In genomic region chr3:50288387-50289007, GRCh38 we compare ENCODE assay signal across 24 cellular contexts. TPM values are rescaled to one million over a fixed set of nuclear protein-coding genes. Genes with fewer than 3 reads are reported as not detected.
DNase-seq lines count a peak whose midpoint lies in the region; ATAC-seq, FAIRE-seq and TF ChIP-seq lines count a peak whose summit lies in the region.
"Had no signal": no experiment of that assay in that cellular context is flagged by ENCODE, and none has a peak within 500 bp of the region (broad histone marks: within the 10 kb centered on the region; RNA-seq: fewer than 3 reads in every experiment).

No MANE protein-coding gene starts in this region.

- peak overlapping the region; percentile 98 for H3K4me3 Mint-ChIP-seq in activated naive CD8-positive, alpha-beta T cell
- H3K4me3 Mint-ChIP-seq in activated naive CD8-positive, alpha-beta T cell treated with anti-CD3 and anti-CD28 coated beads, Interleukin-2, amount 50 U/mL, for 24 hours = no peak overlapping the region
- peak overlapping the region in 1 of 4 donors; percentile 68 for H3K4me3 Mint-ChIP-seq in IgD-negative memory B cell
- no peak overlapping the region for H3K4me3 Mint-ChIP-seq in endodermal cell

- H3K36me3 Mint-ChIP-seq in activated naive CD8-positive, alpha-beta T cell = peaks cover 5% of the 10 kb centered on the region
- H3K36me3 Mint-ChIP-seq in activated naive CD8-positive, alpha-beta T cell treated with anti-CD3 and anti-CD28 coated beads, Interleukin-2, amount 50 U/mL, for 24 hours (ENCODE audit: low read depth) = peaks cover 28% of the 10 kb centered on the region
- H3K36me3 Mint-ChIP-seq in IgD-negative memory B cell (peaks cover 4% of the 10 kb centered on the region), endodermal cell (ENCODE audit: low read depth) (peaks cover 30% of the 10 kb centered on the region)

- no peaks in the 10 kb centered on the region for H3K9me3 Mint-ChIP-seq in activated naive CD8-positive, alpha-beta T cell (ENCODE audit: low read depth)
- H3K9me3 Mint-ChIP-seq in activated naive CD8-positive, alpha-beta T cell treated with anti-CD3 and anti-CD28 coated beads, Interleukin-2, amount 50 U/mL, for 24 hours = no peaks in the 10 kb centered on the region
- H3K9me3 Mint-ChIP-seq in IgD-negative memory B cell = no peaks in the 10 kb centered on the region
- H3K9me3 Mint-ChIP-seq in endodermal cell = no peaks in the 10 kb centered on the region
- H3K9me3 Mint-ChIP-seq: CD8-positive, alpha-beta memory T cell had no signal

- 95 to 98% methylated on average over 23 of the region's 23 CpGs for WGBS in endodermal cell (ENCODE audit: insufficient coverage in 1 of 2, insufficient read length in 1 of 2), 2 experiments
- 91 to 93% methylated on average over 23 of the region's 23 CpGs for WGBS in pancreas, 2 donors

- no peaks in the 10 kb centered on the region for H3K27me3 ChIP-seq in endodermal cell (ENCODE audit: control insufficient read depth, insufficient read depth, low read length, poor library complexity, severe bottlenecking)
- H3K27me3 ChIP-seq in pancreas = no peaks in the 10 kb centered on the region
- H3K27me3 ChIP-seq: Peyer's patch, SJSA1 had no signal

- no peak for ATAC-seq in activated naive CD8-positive, alpha-beta T cell treated with anti-CD3 and anti-CD28 coated beads, Interleukin-2, amount 50 U/mL, for 24 hours
- ATAC-seq in pancreas = no peak
- no peak for ATAC-seq in GM19467 (IDR thresholded peaks at IDR 0.05; ENCODE audit: unreplicated experiment)

- H3K27ac Mint-ChIP-seq in activated naive CD8-positive, alpha-beta T cell = no peak overlapping the region
- H3K27ac Mint-ChIP-seq in activated naive CD8-positive, alpha-beta T cell treated with anti-CD3 and anti-CD28 coated beads, Interleukin-2, amount 50 U/mL, for 24 hours = no peak overlapping the region
- H3K27ac Mint-ChIP-seq in IgD-negative memory B cell = peak overlapping the region in 2 of 3 donors; percentile 35 to 42
- no peak overlapping the region for H3K27ac Mint-ChIP-seq in endodermal cell
- H3K27ac Mint-ChIP-seq: CD8-positive, alpha-beta memory T cell had no signal

- H3K4me1 ChIP-seq in endodermal cell (ENCODE audit: control insufficient read depth, insufficient read depth, low read length) (no peaks in the 10 kb centered on the region), pancreas (peaks cover 9 to 13% (median 9%) of the 10 kb centered on the region in 3 donors)

- no peak overlapping the region for H3K9ac ChIP-seq in endodermal cell (ENCODE audit: extremely low read depth, low read length, poor library complexity, severe bottlenecking)

- H3K4me1 Mint-ChIP-seq in activated naive CD8-positive, alpha-beta T cell (ENCODE audit: low read depth) = peaks cover 15% of the 10 kb centered on the region
- H3K4me1 Mint-ChIP-seq in activated naive CD8-positive, alpha-beta T cell treated with anti-CD3 and anti-CD28 coated beads, Interleukin-2, amount 50 U/mL, for 24 hours = peaks cover 17% of the 10 kb centered on the region
- H3K4me1 Mint-ChIP-seq in IgD-negative memory B cell (peaks cover 9 to 14% (median 10%) of the 10 kb centered on the region in 3 donors), endodermal cell (peaks cover 11% of the 10 kb centered on the region)

- intact Hi-C loops in pancreas (cut with DNase I) = no loop called here

- H3K36me3 ChIP-seq in endodermal cell (ENCODE audit: control insufficient read depth, insufficient read depth, low read length) = peaks cover 29% of the 10 kb centered on the region
- peaks cover 0 to 29% (median 18%) of the 10 kb centered on the region in 3 donors for H3K36me3 ChIP-seq in pancreas

- no peak for DNase-seq in activated naive CD8-positive, alpha-beta T cell treated with anti-CD3 and anti-CD28 coated beads, Interleukin-2, amount 50 U/mL, for 24 hours
- DNase-seq in endodermal cell (peak; percentile 33), pancreas (peak in 4 of 6 donors; percentile 25 to 71 (median 42)), inferior parietal cortex (ENCODE audit: extremely low spot score) (no peak)
- DNase-seq: Calu3; CD8-positive, alpha-beta memory T cell; Kasumi-1; NCI-H1694; NCI-H2081; NCI-H2171; NCI-H345; NCI-H524 treated with DMSO at 0.1 percent for 48 hours had no signal

- H3K27ac ChIP-seq in endodermal cell (ENCODE audit: low read depth, low read length) (no peak overlapping the region), pancreas (no peak overlapping the region)
- H3K27ac ChIP-seq: Peyer's patch, SJSA1 had no signal

- H3K4me3 ChIP-seq in endodermal cell (ENCODE audit: low read length) (no peak overlapping the region), pancreas (no peak overlapping the region)
- H3K4me3 ChIP-seq: Peyer's patch, SJSA1 had no signal

- H3K27me3 Mint-ChIP-seq in activated naive CD8-positive, alpha-beta T cell = no peaks in the 10 kb centered on the region
- no peaks in the 10 kb centered on the region for H3K27me3 Mint-ChIP-seq in activated naive CD8-positive, alpha-beta T cell treated with anti-CD3 and anti-CD28 coated beads, Interleukin-2, amount 50 U/mL, for 24 hours
- H3K27me3 Mint-ChIP-seq in IgD-negative memory B cell (no peaks in the 10 kb centered on the region), endodermal cell (ENCODE audit: insufficient read depth) (no peaks in the 10 kb centered on the region)
- H3K27me3 Mint-ChIP-seq: CD8-positive, alpha-beta memory T cell had no signal

- no peaks in the 10 kb centered on the region for H3K9me3 ChIP-seq in endodermal cell (ENCODE audit: control insufficient read depth, low read length)
- no peaks in the 10 kb centered on the region for H3K9me3 ChIP-seq in pancreas
- H3K9me3 ChIP-seq: Peyer's patch, SJSA1 had no signal

- no peak for FAIRE-seq in pancreas (lab: Jason Lieb, UNC)
- FAIRE-seq: A204.1, G401.6, GM19239, H54 had no signal

- TF ChIP-seq CTCF in endodermal cell (conservative IDR thresholded peaks at IDR 0.05) (no peak), pancreas (IDR thresholded peaks at IDR 0.05) (no peak)

RNA-seq across cellular contexts. Expression of gene IFRD2, which starts 3.7 kb away (rescaled TPM):
- polyA plus RNA-seq in IgD-negative memory B cell (58.6 TPM), pancreas (100 to 1,000 TPM; 101 to 117 TPM)
- total RNA-seq in endodermal cell (10 to 100 TPM; 56.6 to 70.9 TPM), pancreas (10 to 100 TPM; 47.1 to 81.6 (median 55.1) TPM)
- polyA plus RNA-seq in endodermal cell (2013, experiment 1 of 2) = 42.4 TPM
- 35.6 TPM for polyA plus RNA-seq in endodermal cell (2013, experiment 2 of 2)

RNA-seq across cellular contexts. Expression of gene LSMEM2, which starts 9.6 kb away (rescaled TPM):
- polyA plus RNA-seq in IgD-negative memory B cell (0.30 TPM), pancreas (1 to 10 TPM in 1 of 2 donors, under 1 TPM in 1; 0.15 to 2.1 TPM)
- total RNA-seq in endodermal cell (not detected), pancreas (under 1 TPM in 1 of 6 donors, not detected in 5; 0.12 TPM)
- polyA plus RNA-seq in endodermal cell (2013, experiment 1 of 2) = 0.25 TPM
- not detected for polyA plus RNA-seq in endodermal cell (2013, experiment 2 of 2)
- total RNA-seq: Calu3; CD8-positive, alpha-beta memory T cell; Daoy; MCF 10A; OCI-LY7; Peyer's patch; SJSA1 had no signal
- polyA plus RNA-seq: CD8-positive, alpha-beta memory T cell had no signal

RNA-seq across cellular contexts. Expression of gene HYAL3, which starts 10.7 kb away (rescaled TPM):
- 5.3 TPM for polyA plus RNA-seq in IgD-negative memory B cell
- 1 to 10 TPM; 2.6 to 3.3 TPM for total RNA-seq in endodermal cell
- 4.1 TPM for polyA plus RNA-seq in endodermal cell (2013, experiment 1 of 2)
- polyA plus RNA-seq in endodermal cell (2013, experiment 2 of 2) = 3.9 TPM
- 1 to 10 TPM in 1 of 6 donors, under 1 TPM in 5; 0.46 to 1.3 (median 0.65) TPM for total RNA-seq in pancreas
- polyA plus RNA-seq in pancreas = 1 to 10 TPM; 1.6 to 2.1 TPM

RNA-seq across cellular contexts. Expression of gene NAA80, which starts 10.7 kb away (rescaled TPM):
- polyA plus RNA-seq in IgD-negative memory B cell (20.5 TPM), pancreas (10 to 100 TPM; 13.0 to 15.6 TPM)
- total RNA-seq in endodermal cell (10 to 100 TPM in 1 of 2 donors, 1 to 10 TPM in 1; 9.7 to 12.8 TPM), pancreas (1 to 10 TPM; 2.6 to 6.6 (median 5.0) TPM)
- polyA plus RNA-seq in endodermal cell (2013, experiment 1 of 2) = 19.7 TPM
- polyA plus RNA-seq in endodermal cell (2013, experiment 2 of 2) = 17.0 TPM

RNA-seq across cellular contexts. Expression of gene HYAL1, which starts 14.9 kb away (rescaled TPM):
- polyA plus RNA-seq in IgD-negative memory B cell (0.14 TPM), pancreas (10 to 100 TPM in 1 of 2 donors, 1 to 10 TPM in 1; 8.2 to 11.7 TPM)
- total RNA-seq in endodermal cell (1 to 10 TPM in 1 of 2 donors, under 1 TPM in 1; 0.92 to 1.8 TPM), pancreas (1 to 10 TPM; 3.1 to 7.1 (median 5.7) TPM)
- polyA plus RNA-seq in endodermal cell (2013, experiment 1 of 2) = 1.8 TPM
- 1.3 TPM for polyA plus RNA-seq in endodermal cell (2013, experiment 2 of 2)

Comparison
In these comparisons a context has a peak if more than half of its experiments do, and no peak if none do; other contexts are left out.
1. H3K27ac Mint-ChIP-seq: peak in IgD-negative memory B cell (2 of 3); none in activated naive CD8-positive, alpha-beta T cell (single experiment), activated naive CD8-positive, alpha-beta T cell treated with anti-CD3 and anti-CD28 coated beads, Interleukin-2, amount 50 U/mL, for 24 hours (single experiment) and endodermal cell (single experiment).
2. DNase-seq: peak in endodermal cell (single experiment) and pancreas (4 of 6); none in activated naive CD8-positive, alpha-beta T cell treated with anti-CD3 and anti-CD28 coated beads, Interleukin-2, amount 50 U/mL, for 24 hours (single experiment) and inferior parietal cortex (single experiment).